In genomic region chrX:68343551-68343950, GRCh38 we compare ENCODE assay signal across 18 cellular contexts.
A peak's percentile ranks its signal among the peaks of the same experiment; 100 is the strongest.
DNase-seq lines count a peak whose midpoint lies in the region; ATAC-seq, FAIRE-seq and TF ChIP-seq lines count a peak whose summit lies in the region.
"Had no signal": no experiment of that assay in that cellular context is flagged by ENCODE, and none has a peak within 500 bp of the region (broad histone marks: within the 10 kb centered on the region; RNA-seq: fewer than 3 reads in every experiment).

No MANE protein-coding gene starts in this region.

- WGBS in A549 (ENCODE audit: missing lambda C conversion rate): 47% methylated on average over 3 of the region's 3 CpGs

- H3K79me2 ChIP-seq in PC-3 (ENCODE audit: low read length) (no peaks in the 10 kb centered on the region), endothelial cell of umbilical vein (ENCODE audit: control insufficient read depth, insufficient read depth, low read length) (no peaks in the 10 kb centered on the region)

- no peaks in the 10 kb centered on the region for H3F3A ChIP-seq in PC-3 (ENCODE audit: low read length, unreplicated experiment)

- DNase-seq in A549 (ENCODE audit: low read depth in 1 of 2, low spot score in 1 of 2) (no peak), ELR (ENCODE audit: low read depth) (peak; percentile 14), PC-3 (peak; percentile 35), endothelial cell of umbilical vein (ENCODE audit: low read depth, low spot score) (no peak), occipital lobe (lab: John Stamatoyannopoulos, UW) (no peak), cerebellar nuclear complex (lab: John Stamatoyannopoulos, UW) (no peak), NCI-H2171 (lab: John Stamatoyannopoulos, UW) (no peak)
- DNase-seq: BE2C; C1 segment of cervical spinal cord; CD4-positive, CD25-positive, alpha-beta regulatory T cell; CD8-positive, alpha-beta memory T cell; COR-L47; DMS 273 treated with DMSO at 0.1 percent for 48 hours; GF-D8; H9 had no signal

- TF ChIP-seq CTCF in A549 (IDR thresholded peaks at IDR 0.05): no peak
- TF ChIP-seq CTCF in PC-3 (conservative IDR thresholded peaks at IDR 0.05; ENCODE audit: low read depth, low read length): no peak
- TF ChIP-seq CTCF in endothelial cell of umbilical vein (IDR thresholded peaks at IDR 0.05; ENCODE audit: extremely low read depth in 1 of 2, insufficient read depth in 1 of 2, low read depth in 1 of 2, low read length in 2 of 2): no peak

- BruUV-seq in PC-3 (replicated peaks; lab: Mats Ljungman, UMichigan) (no TSS peak), endothelial cell of umbilical vein (replicated peaks; lab: Mats Ljungman, UMichigan) (no TSS peak)

- intact Hi-C loops in PC-3 (cut with micrococcal nuclease): no loop called here
- intact Hi-C loops in endothelial cell of umbilical vein (cut with micrococcal nuclease): no loop called here

- POLR2A ChIA-PET in A549 (lab: Yijun Ruan, JAX) (no interaction called here), PC-3 (lab: Charles Lee; ENCODE audit: unreplicated experiment) (no interaction called here), endothelial cell of umbilical vein (lab: Charles Lee) (no interaction called here)

- TF ChIP-seq POLR2A in A549 (IDR thresholded peaks at IDR 0.05; ENCODE audit: low read length): no peak
- no peak for TF ChIP-seq POLR2A in endothelial cell of umbilical vein (IDR thresholded peaks at IDR 0.05; ENCODE audit: low read depth, low read length)

- CTCF ChIA-PET in A549 (lab: Yijun Ruan, JAX) (interaction anchor here (0.6 kb wide), 1 partner anchor 10 kb away, joined by 4 read pairs; no protein-coding TSS in a partner anchor), PC-3 (lab: Charles Lee) (no interaction called here), endothelial cell of umbilical vein (lab: Charles Lee) (no interaction called here)

- FAIRE-seq in A549 (lab: Jason Lieb, UNC) (peak; percentile 89), endothelial cell of umbilical vein (lab: Jason Lieb, UNC) (peak; percentile 56)
- FAIRE-seq: H1 had no signal

- no peaks in the 10 kb centered on the region for H3K9me2 ChIP-seq in PC-3 (replicated peaks; ENCODE audit: low read length)

- H3K4me2 ChIP-seq in A549 (no peak overlapping the region), PC-3 (ENCODE audit: low read length) (no peak overlapping the region), endothelial cell of umbilical vein (ENCODE audit: insufficient read depth, low read length) (no peak overlapping the region)

- H3K9ac ChIP-seq in PC-3 (ENCODE audit: low read length): no peak overlapping the region
- H3K9ac ChIP-seq in endothelial cell of umbilical vein (replicated peaks; ENCODE audit: extremely low read depth, insufficient read depth, low read length): no peak overlapping the region

- no peak for TF ChIP-seq EP300 in A549 (IDR thresholded peaks at IDR 0.05)

- H3K27ac ChIP-seq in A549: no peak overlapping the region
- no peak overlapping the region for H3K27ac ChIP-seq in PC-3 (ENCODE audit: low read length)
- H3K27ac ChIP-seq in endothelial cell of umbilical vein (ENCODE audit: insufficient read depth, low read depth, low read length): no peak overlapping the region
- H3K27ac ChIP-seq: 22Rv1 had no signal

- ATAC-seq in A549 (no peak), PC-3 (peak; percentile 27; the same call in 1 of the 2 replicates), GM21390 (IDR thresholded peaks at IDR 0.05; ENCODE audit: unreplicated experiment) (no peak)

- H3K4me1 ChIP-seq in A549 (no peaks in the 10 kb centered on the region), PC-3 (ENCODE audit: insufficient read depth, low read length) (peaks cover 4% of the 10 kb centered on the region; the same call in 1 of the 2 replicates), endothelial cell of umbilical vein (ENCODE audit: control insufficient read depth, extremely low read depth, insufficient read depth, low read length) (no peaks in the 10 kb centered on the region)
- H3K4me1 ChIP-seq: BE2C had no signal

- H2AFZ ChIP-seq in PC-3 (ENCODE audit: low read length): no peak overlapping the region
- H2AFZ ChIP-seq in endothelial cell of umbilical vein (ENCODE audit: low read depth, low read length): no peak overlapping the region

- TF ChIP-seq RAD21 in A549 (conservative IDR thresholded peaks at IDR 0.05 in 1 of 2, IDR thresholded peaks at IDR 0.05 in 1 of 2): no peak

- H3K36me3 ChIP-seq in PC-3 (ENCODE audit: low read depth, low read length) (no peaks in the 10 kb centered on the region), endothelial cell of umbilical vein (ENCODE audit: control insufficient read depth in 2 of 2, extremely low read depth in 1 of 2, insufficient read depth in 2 of 2, low read length in 2 of 2) (no peaks in the 10 kb centered on the region)
- H3K36me3 ChIP-seq: BE2C had no signal

- H4K20me1 ChIP-seq in PC-3 (ENCODE audit: low read length) (no peaks in the 10 kb centered on the region), endothelial cell of umbilical vein (replicated peaks; ENCODE audit: control insufficient read depth, extremely low read depth, insufficient read depth, low read length) (no peaks in the 10 kb centered on the region)

- H3K4me3 ChIP-seq in A549: no peak overlapping the region
- no peak overlapping the region for H3K4me3 ChIP-seq in PC-3 (ENCODE audit: low read length)
- H3K4me3 ChIP-seq in endothelial cell of umbilical vein (replicated peaks in 1 of 3; ENCODE audit: insufficient read depth in 1 of 3, low read depth in 1 of 3, low read length in 3 of 3): no peak overlapping the region

- dilution Hi-C loops in endothelial cell of umbilical vein (cut with MboI; ENCODE audit: extremely low pct_ligation_motif_present, low sequenced_read_pairs): no loop called here

- H3K9me3 ChIP-seq in A549: no peaks in the 10 kb centered on the region
- H3K9me3 ChIP-seq in PC-3 (ENCODE audit: low read length): no peaks in the 10 kb centered on the region
- no peaks in the 10 kb centered on the region for H3K9me3 ChIP-seq in endothelial cell of umbilical vein (replicated peaks; ENCODE audit: control insufficient read depth, insufficient read depth, low read length)
- H3K9me3 ChIP-seq: BE2C had no signal

- H3K9me1 ChIP-seq in endothelial cell of umbilical vein (replicated peaks; ENCODE audit: control insufficient read depth, extremely low read depth, insufficient read depth, low read length): no peaks in the 10 kb centered on the region

- H3K27me3 ChIP-seq in PC-3 (ENCODE audit: low read length) (no peaks in the 10 kb centered on the region), endothelial cell of umbilical vein (ENCODE audit: control insufficient read depth in 2 of 2, insufficient read depth in 2 of 2, low read length in 2 of 2) (no peaks in the 10 kb centered on the region)
- H3K27me3 ChIP-seq: BE2C had no signal

TF ChIP-seq in A549, 52 proteins besides CTCF, POLR2A, EP300 and RAD21 (continues in another document):
- TF ChIP-seq TFCP2L1 (CRISPR knock-in tag; IDR thresholded peaks at IDR 0.05) (no peak), NR3C1 (IDR thresholded peaks at IDR 0.05) (no peak), MYC (IDR thresholded peaks at IDR 0.05; ENCODE audit: borderline replicate concordance, low read length) (no peak), ZSCAN20 (CRISPR knock-in tag; IDR thresholded peaks at IDR 0.05) (no peak), NPAS2 (CRISPR knock-in tag; IDR thresholded peaks at IDR 0.05; ENCODE audit: borderline replicate concordance) (no peak), E2F6 (IDR thresholded peaks at IDR 0.05; ENCODE audit: borderline replicate concordance, low read depth) (no peak), ESRRA (IDR thresholded peaks at IDR 0.05; ENCODE audit: borderline replicate concordance, low read length) (no peak)

TF ChIP-seq in endothelial cell of umbilical vein, 7 proteins besides CTCF, POLR2A, EP300 and RAD21:
- TF ChIP-seq MYC (IDR thresholded peaks at IDR 0.05; ENCODE audit: low read depth, low read length) (no peak), POLR2AphosphoS5 (IDR thresholded peaks at IDR 0.05; ENCODE audit: insufficient read depth, low read depth, low read length) (no peak), JUN (IDR thresholded peaks at IDR 0.05; ENCODE audit: borderline replicate concordance, insufficient read depth, insufficient read length, low read depth) (no peak), MAX (IDR thresholded peaks at IDR 0.05; ENCODE audit: insufficient read depth, insufficient read length) (no peak), GATA2 (IDR thresholded peaks at IDR 0.05; ENCODE audit: insufficient read depth, insufficient read length, low read depth, low read length) (no peak), EZH2 (IDR thresholded peaks at IDR 0.05; ENCODE audit: borderline replicate concordance, low read depth, low read length, severe bottlenecking) (no peak), FOS (IDR thresholded peaks at IDR 0.05; ENCODE audit: borderline replicate concordance, insufficient read depth, low read length) (no peak)

Comparison
In these comparisons a context has a peak if more than half of its experiments do, and no peak if none do; other contexts are left out.
1. DNase-seq: peak in ELR (single experiment) and PC-3 (single experiment); none in A549 (0 of 2), endothelial cell of umbilical vein (single experiment), occipital lobe (single experiment), cerebellar nuclear complex (0 of 2) and NCI-H2171 (single experiment).